In genomic region chr2:30165050-30165520, GRCh38 we compare ENCODE assay signal across 8 cellular contexts. TPM values are rescaled to one million over a fixed set of nuclear protein-coding genes. Genes with fewer than 3 reads are reported as not detected.
DNase-seq lines count a peak whose midpoint lies in the region; ATAC-seq and TF ChIP-seq lines count a peak whose summit lies in the region.

No MANE protein-coding gene starts in this region.

- peaks cover 6% of the 10 kb centered on the region for H3K36me3 ChIP-seq in suprapubic skin

- DNase-seq in DMS79 (lab: John Stamatoyannopoulos, UW): peak; percentile 54
- peak; percentile 61 for DNase-seq in HuH-7.5 (ENCODE audit: low spot score)
- peak; percentile 97 for DNase-seq in NOMO-1 treated with DMSO at 0.1 percent for 48 hours (lab: John Stamatoyannopoulos, UW; ENCODE audit: unreplicated experiment)
- peak; percentile 17 to 37 for DNase-seq in activated CD8-positive, alpha-beta memory T cell treated with anti-CD3 and anti-CD28 coated beads for 4 hours (ENCODE audit: low read depth in 2 of 2)
- DNase-seq in epithelial cell of prostate (ENCODE audit: low read depth, low spot score): peak; percentile 50
- peak; percentile 78 for DNase-seq in naive B cell
- no peak for DNase-seq in suprapubic skin (ENCODE audit: low spot score in 2 of 2)

- no peak for TF ChIP-seq EP300 in suprapubic skin (IDR thresholded peaks at IDR 0.05)

- peak overlapping the region; percentile 43 for H3K27ac ChIP-seq in epithelial cell of prostate
- no peak overlapping the region for H3K27ac ChIP-seq in suprapubic skin

- H3K4me1 ChIP-seq in suprapubic skin: peaks cover 15% of the 10 kb centered on the region

- TF ChIP-seq CTCF in suprapubic skin (IDR thresholded peaks at IDR 0.05): peak; percentile 77 to 90

- peaks cover 0 to 9% of the 10 kb centered on the region in 2 donors for H3K36me3 Mint-ChIP-seq in naive B cell

- no peaks in the 10 kb centered on the region for H3K27me3 ChIP-seq in suprapubic skin

- no peak for TF ChIP-seq POLR2A in suprapubic skin (IDR thresholded peaks at IDR 0.05)

- no peaks in the 10 kb centered on the region for H3K27me3 Mint-ChIP-seq in naive B cell

- no peaks in the 10 kb centered on the region for H3K9me3 Mint-ChIP-seq in naive B cell

- ATAC-seq in GM21529 (IDR thresholded peaks at IDR 0.05; ENCODE audit: unreplicated experiment): peak; percentile 97
- peak; percentile 72 to 91 for ATAC-seq in naive B cell (ENCODE audit: low read depth in 2 of 2)

- H3K4me1 Mint-ChIP-seq in naive B cell: peaks cover 18 to 33% (median 24%) of the 10 kb centered on the region in 3 donors

- 20% methylated on average over 7 of the region's 7 CpGs for WGBS in suprapubic skin

- peak overlapping the region in 4 of 6 donors; percentile 57 to 96 (median 64) for H3K27ac Mint-ChIP-seq in naive B cell

- H3K4me3 ChIP-seq in suprapubic skin: no peak overlapping the region

- H3K4me3 Mint-ChIP-seq in naive B cell: peak overlapping the region in 2 of 8 donors; percentile 0 to 22

- H3K9me3 ChIP-seq in suprapubic skin: no peaks in the 10 kb centered on the region

RNA-seq across cellular contexts. Expression of gene YPEL5, which starts 18.3 kb away (rescaled TPM):
- polyA plus RNA-seq in naive B cell (ENCODE audit: low read depth in 6 of 6): 100 to 1,000 TPM; 196 to 315 (median 230) TPM
- 100 to 1,000 TPM; 102 to 129 (median 109) TPM for total RNA-seq in suprapubic skin

Comparison
In these comparisons a context has a peak if more than half of its experiments do, and no peak if none do; other contexts are left out.
1. DNase-seq: peak in DMS79 (single experiment), HuH-7.5 (single experiment), NOMO-1 treated with DMSO at 0.1 percent for 48 hours (single experiment), activated CD8-positive, alpha-beta memory T cell treated with anti-CD3 and anti-CD28 coated beads for 4 hours (2 of 2), epithelial cell of prostate (single experiment) and naive B cell (single experiment); none in suprapubic skin (0 of 2).